20 cellular contexts compared by ENCODE assay signal in genomic region chr3:122273498-122273897, GRCh38. TPM values are rescaled to one million over a fixed set of nuclear protein-coding genes. Genes with fewer than 3 reads are reported as not detected.
DNase-seq lines count a peak whose midpoint lies in the region; ATAC-seq and TF ChIP-seq lines count a peak whose summit lies in the region.
"Had no signal": no experiment of that assay in that cellular context is flagged by ENCODE, and none has a peak within 500 bp of the region (broad histone marks: within the 10 kb centered on the region; RNA-seq: fewer than 3 reads in every experiment).

No MANE protein-coding gene starts in this region.

- H3K79me2 ChIP-seq in Loucy (ENCODE audit: insufficient read depth, low read length) = no peaks in the 10 kb centered on the region

- H3K9me3 ChIP-seq in Loucy (ENCODE audit: insufficient read depth, low read depth, low read length) = peaks cover 3% of the 10 kb centered on the region; the same call in 1 of the 2 replicates
- H3K9me3 ChIP-seq in neutrophil = no peaks in the 10 kb centered on the region
- H3K9me3 ChIP-seq: SJCRH30 had no signal

- peak overlapping the region; percentile 34 for H3K27ac Mint-ChIP-seq in activated T-cell treated with anti-CD3 and anti-CD28 coated beads, Interleukin-2, amount 50 U/mL, for 24 hours
- H3K27ac Mint-ChIP-seq in activated T-helper 1 cell treated with anti-CD3 and anti-CD28 coated beads, Interleukin-12 subunit alpha, Interleukin-12 subunit beta, Interleukin-2, Interleukin-4 antibody, amounts not matched to agents 30 ng/mL and 10 ng/mL and 1 ng/mL, durations not matched to agents 14 hours and 24 hours and 36 hours = peak overlapping the region; percentile 0
- H3K27ac Mint-ChIP-seq: GM23338 had no signal

- H3K4me1 Mint-ChIP-seq in activated T-cell treated with anti-CD3 and anti-CD28 coated beads, Interleukin-2, amount 50 U/mL, for 24 hours (ENCODE audit: low read depth) = peaks cover 33% of the 10 kb centered on the region
- peaks cover 30% of the 10 kb centered on the region for H3K4me1 Mint-ChIP-seq in activated T-helper 1 cell treated with anti-CD3 and anti-CD28 coated beads, Interleukin-12 subunit alpha, Interleukin-12 subunit beta, Interleukin-2, Interleukin-4 antibody, amounts not matched to agents 30 ng/mL and 10 ng/mL and 1 ng/mL, durations not matched to agents 14 hours and 24 hours and 36 hours (ENCODE audit: low read depth)
- H3K4me1 Mint-ChIP-seq: GM23338 had no signal

- H3F3A ChIP-seq in Loucy (ENCODE audit: low read depth) = peaks cover 7% of the 10 kb centered on the region

- peak overlapping the region; percentile 73 for H3K4me2 ChIP-seq in Loucy (ENCODE audit: low read depth, low read length, poor library complexity, severe bottlenecking)
- H3K4me2 ChIP-seq: GM23338 had no signal

- no peak for DNase-seq in activated T-cell treated with anti-CD3 and anti-CD28 coated beads, Interleukin-2, amount 50 U/mL, for 24 hours
- no peak for DNase-seq in activated T-cell treated with anti-CD3 and anti-CD28 coated beads, Interleukin-2, amount 50 U/mL, for 1 hour
- no peak for DNase-seq in activated T-helper 1 cell treated with anti-CD3 and anti-CD28 coated beads, Interleukin-12 subunit alpha, Interleukin-12 subunit beta, Interleukin-2, Interleukin-4 antibody, amounts not matched to agents 30 ng/mL and 10 ng/mL and 1 ng/mL, durations not matched to agents 14 hours and 24 hours and 36 hours (ENCODE audit: low spot score)
- DNase-seq in HCEC 1CT = no peak
- no peak for DNase-seq in left lobe of liver (ENCODE audit: low spot score)
- DNase-seq: CD4-positive, alpha-beta memory T cell; DMS79 treated with DMSO at 0.1 percent for 48 hours; GDM1; NCI-H1105 treated with DMSO at 0.1 percent for 48 hours; NCI-H187; NCI-H2171; NCI-H774; OCI-M1; RPMI8226; SJCRH30 had no signal

- H3K4me3 ChIP-seq in Loucy (ENCODE audit: low read length, poor library complexity, severe bottlenecking) = peak overlapping the region; percentile 9
- H3K4me3 ChIP-seq in neutrophil (ENCODE audit: low read depth in 1 of 2, low read length in 1 of 2) = no peak overlapping the region
- H3K4me3 ChIP-seq: GM23338, K562, SJCRH30 had no signal

- no peaks in the 10 kb centered on the region for H3K9me2 ChIP-seq in Loucy (replicated peaks; ENCODE audit: low read depth, low read length)

- peak overlapping the region; percentile 26 for H3K27ac ChIP-seq in neutrophil
- H3K27ac ChIP-seq: SJCRH30 had no signal

- peaks cover 46% of the 10 kb centered on the region for H3K4me1 ChIP-seq in Loucy (ENCODE audit: insufficient read depth, low read length, poor library complexity, severe bottlenecking)
- peaks cover 13 to 32% of the 10 kb centered on the region in 2 experiments for H3K4me1 ChIP-seq in neutrophil (ENCODE audit: control insufficient read depth in 1 of 2, insufficient read depth in 1 of 2, low read depth in 1 of 2, low read length in 1 of 2)
- H3K4me1 ChIP-seq: SJCRH30 had no signal

- H3K9ac ChIP-seq in Loucy (ENCODE audit: low read depth, low read length, poor library complexity, severe bottlenecking) = no peak overlapping the region

- no peaks in the 10 kb centered on the region for H3K27me3 Mint-ChIP-seq in activated T-cell treated with anti-CD3 and anti-CD28 coated beads, Interleukin-2, amount 50 U/mL, for 24 hours
- H3K27me3 Mint-ChIP-seq in activated T-helper 1 cell treated with anti-CD3 and anti-CD28 coated beads, Interleukin-12 subunit alpha, Interleukin-12 subunit beta, Interleukin-2, Interleukin-4 antibody, amounts not matched to agents 30 ng/mL and 10 ng/mL and 1 ng/mL, durations not matched to agents 14 hours and 24 hours and 36 hours (ENCODE audit: insufficient read depth) = peaks cover 4% of the 10 kb centered on the region
- H3K27me3 Mint-ChIP-seq: CD4-positive, alpha-beta memory T cell had no signal

- H3K36me3 ChIP-seq in Loucy (ENCODE audit: insufficient read depth, low read length) (no peaks in the 10 kb centered on the region), neutrophil (no peaks in the 10 kb centered on the region)
- H3K36me3 ChIP-seq: SJCRH30 had no signal

- no peak for TF ChIP-seq CTCF in Loucy (conservative IDR thresholded peaks at IDR 0.05; ENCODE audit: low read length)
- no peak for TF ChIP-seq CTCF in neutrophil (IDR thresholded peaks at IDR 0.05)

- intact Hi-C loops in activated T-helper 1 cell treated with anti-CD3 and anti-CD28 coated beads, Interleukin-12 subunit alpha, Interleukin-12 subunit beta, Interleukin-2, Interleukin-4 antibody, amounts not matched to agents 30 ng/mL and 10 ng/mL and 1 ng/mL, durations not matched to agents 14 hours and 24 hours and 36 hours (cut with micrococcal nuclease) = no loop called here

- no peaks in the 10 kb centered on the region for H3K27me3 ChIP-seq in Loucy (ENCODE audit: insufficient read depth, low read length, poor library complexity, severe bottlenecking)
- no peaks in the 10 kb centered on the region for H3K27me3 ChIP-seq in neutrophil
- H3K27me3 ChIP-seq: SJCRH30 had no signal

- H4K20me1 ChIP-seq in Loucy (ENCODE audit: insufficient read depth, low read length, poor library complexity, severe bottlenecking) = no peaks in the 10 kb centered on the region

- no peak overlapping the region for H3K4me3 Mint-ChIP-seq in activated T-cell treated with anti-CD3 and anti-CD28 coated beads, Interleukin-2, amount 50 U/mL, for 24 hours
- H3K4me3 Mint-ChIP-seq in activated T-helper 1 cell treated with anti-CD3 and anti-CD28 coated beads, Interleukin-12 subunit alpha, Interleukin-12 subunit beta, Interleukin-2, Interleukin-4 antibody, amounts not matched to agents 30 ng/mL and 10 ng/mL and 1 ng/mL, durations not matched to agents 14 hours and 24 hours and 36 hours = no peak overlapping the region
- H3K4me3 Mint-ChIP-seq: GM23338 had no signal

- peak overlapping the region; percentile 71 for H2AFZ ChIP-seq in Loucy (ENCODE audit: low read length)
- H2AFZ ChIP-seq: GM23338 had no signal

- no peaks in the 10 kb centered on the region for H3K36me3 Mint-ChIP-seq in activated T-cell treated with anti-CD3 and anti-CD28 coated beads, Interleukin-2, amount 50 U/mL, for 24 hours (ENCODE audit: low read depth)
- peaks cover 7% of the 10 kb centered on the region for H3K36me3 Mint-ChIP-seq in activated T-helper 1 cell treated with anti-CD3 and anti-CD28 coated beads, Interleukin-12 subunit alpha, Interleukin-12 subunit beta, Interleukin-2, Interleukin-4 antibody, amounts not matched to agents 30 ng/mL and 10 ng/mL and 1 ng/mL, durations not matched to agents 14 hours and 24 hours and 36 hours (ENCODE audit: low read depth)
- H3K36me3 Mint-ChIP-seq: CD4-positive, alpha-beta memory T cell had no signal

- ATAC-seq in GM18870 (IDR thresholded peaks at IDR 0.05; ENCODE audit: unreplicated experiment) = no peak
- ATAC-seq in left lobe of liver = no peak
- ATAC-seq: GM23338, K562 had no signal

- no peaks in the 10 kb centered on the region for H3K9me3 Mint-ChIP-seq in activated T-cell treated with anti-CD3 and anti-CD28 coated beads, Interleukin-2, amount 50 U/mL, for 24 hours
- peaks cover 4% of the 10 kb centered on the region for H3K9me3 Mint-ChIP-seq in activated T-helper 1 cell treated with anti-CD3 and anti-CD28 coated beads, Interleukin-12 subunit alpha, Interleukin-12 subunit beta, Interleukin-2, Interleukin-4 antibody, amounts not matched to agents 30 ng/mL and 10 ng/mL and 1 ng/mL, durations not matched to agents 14 hours and 24 hours and 36 hours
- H3K9me3 Mint-ChIP-seq: CD4-positive, alpha-beta memory T cell had no signal

RNA-seq across cellular contexts. Expression of gene CSTA, which starts 51.5 kb away (rescaled TPM):
- total RNA-seq in activated T-helper 1 cell treated with anti-CD3 and anti-CD28 coated beads, Interleukin-12 subunit alpha, Interleukin-12 subunit beta, Interleukin-2, Interleukin-4 antibody, amounts not matched to agents 30 ng/mL and 10 ng/mL and 1 ng/mL, durations not matched to agents 14 hours and 24 hours and 36 hours = not detected in 2 replicates
- total RNA-seq in left lobe of liver = 8.8 TPM
- total RNA-seq: GM23338, SJCRH30 had no signal
